9 cellular contexts compared by ENCODE assay signal in genomic region chr17:336110-337021, GRCh38. TPM values are rescaled to one million over a fixed set of nuclear protein-coding genes. Genes with fewer than 3 reads are reported as not detected.
DNase-seq lines count a peak whose midpoint lies in the region; ATAC-seq, FAIRE-seq and TF ChIP-seq lines count a peak whose summit lies in the region.
"Had no signal": no experiment of that assay in that cellular context is flagged by ENCODE, and none has a peak within 500 bp of the region (broad histone marks: within the 10 kb centered on the region; RNA-seq: fewer than 3 reads in every experiment).

No MANE protein-coding gene starts in this region.

- H3K36me3 Mint-ChIP-seq in T-cell (no peaks in the 10 kb centered on the region), HFFc6 (ENCODE audit: low read depth) (no peaks in the 10 kb centered on the region)

- FAIRE-seq in frontal cortex (lab: Jason Lieb, UNC), result no peak
- FAIRE-seq: A204.1 had no signal

- peak in 3 of 4 experiments; percentile 60 to 87 (median 66) for ATAC-seq in T-cell (replicated peaks in 1 of 4)

- H3K9me3 ChIP-seq in right atrium auricular region, result no peaks in the 10 kb centered on the region

- peak overlapping the region; percentile 6 to 7 for H3K4me3 ChIP-seq in right atrium auricular region

- no peaks in the 10 kb centered on the region for H3K9me3 Mint-ChIP-seq in T-cell
- H3K9me3 Mint-ChIP-seq in HFFc6, result no peaks in the 10 kb centered on the region

- TF ChIP-seq CTCF in right atrium auricular region (IDR thresholded peaks at IDR 0.05) (no peak), HFFc6 (IDR thresholded peaks at IDR 0.05) (no peak)

- peak overlapping the region in 2 of 3 donors; percentile 47 to 67 for H3K4me3 Mint-ChIP-seq in T-cell
- H3K4me3 Mint-ChIP-seq in HFFc6, result no peak overlapping the region

- H3K27ac ChIP-seq in right atrium auricular region, result peak overlapping the region; percentile 87 to 89

- H3K4me1 ChIP-seq in right atrium auricular region, result peaks cover 0 to 43% of the 10 kb centered on the region in 2 donors

- no peaks in the 10 kb centered on the region for H3K36me3 ChIP-seq in right atrium auricular region

- H3K27me3 ChIP-seq in right atrium auricular region, result no peaks in the 10 kb centered on the region

- CTCF ChIA-PET in T-cell (lab: Charles Lee), result interaction anchor here in 1 of 2 donors (0.6 kb wide), 1 partner anchor 76 kb away, joined by 3 read pairs; no protein-coding TSS in a partner anchor

- H3K4me1 Mint-ChIP-seq in T-cell, result peaks cover 13 to 58% (median 52%) of the 10 kb centered on the region in 3 donors
- H3K4me1 Mint-ChIP-seq in HFFc6 (ENCODE audit: low read depth), result no peaks in the 10 kb centered on the region

- H3K27me3 Mint-ChIP-seq in T-cell (peaks cover 0 to 5% of the 10 kb centered on the region in 2 donors), HFFc6 (ENCODE audit: insufficient read depth) (peaks cover 32% of the 10 kb centered on the region)

- POLR2A ChIA-PET in T-cell (lab: Charles Lee), result no interaction called here

- peak overlapping the region in 1 of 2 donors; percentile 82 for H3K27ac Mint-ChIP-seq in T-cell
- H3K27ac Mint-ChIP-seq in HFFc6, result no peak overlapping the region

- DNase-seq in DMS79 treated with DMSO at 0.1 percent for 48 hours (lab: John Stamatoyannopoulos, UW) (peak; percentile 44), DMS79 (lab: John Stamatoyannopoulos, UW) (no peak), T-cell (peak in 28 of 34 experiments; percentile 10 to 63 (median 36)), right atrium auricular region (ENCODE audit: low spot score) (peak; percentile 78), COR-L47 (lab: John Stamatoyannopoulos, UW) (no peak), HFFc6 (no peak), frontal cortex (ENCODE audit: low spot score in 2 of 2) (no peak)
- DNase-seq in stimulated activated CD4-positive, alpha-beta T cell treated with anti-CD3 and anti-CD28 coated beads, Interleukin-4, amount 100 ng/mL, for 24 hours, result peak; percentile 23

RNA-seq across cellular contexts. Expression of gene RPH3AL, which starts 16.2 kb away (rescaled TPM):
- total RNA-seq in T-cell (10 to 100 TPM in 1 of 5 donors, 1 to 10 TPM in 4; 4.5 to 10.5 (median 5.3) TPM), right atrium auricular region (10 to 100 TPM in 1 of 2 donors, 1 to 10 TPM in 1; 7.2 to 13.1 TPM), frontal cortex (3.3 TPM)
- 1 to 10 TPM; 1.4 to 2.4 (median 2.0) TPM for total RNA-seq in HFFc6 (2021; fragmentation: NEBNext Ultra II Directional; extraction: Animal tissue kit (Norgen Biotek cat#: 25700))

Comparison
In these comparisons a context has a peak if more than half of its experiments do, and no peak if none do; other contexts are left out.
1. DNase-seq: peak in DMS79 treated with DMSO at 0.1 percent for 48 hours (single experiment), T-cell (28 of 34), right atrium auricular region (single experiment) and stimulated activated CD4-positive, alpha-beta T cell treated with anti-CD3 and anti-CD28 coated beads, Interleukin-4, amount 100 ng/mL, for 24 hours (single experiment); none in DMS79 (single experiment), COR-L47 (single experiment), HFFc6 (single experiment) and frontal cortex (0 of 2).